16 cellular contexts compared by ENCODE assay signal in the genomic region with DNA sequence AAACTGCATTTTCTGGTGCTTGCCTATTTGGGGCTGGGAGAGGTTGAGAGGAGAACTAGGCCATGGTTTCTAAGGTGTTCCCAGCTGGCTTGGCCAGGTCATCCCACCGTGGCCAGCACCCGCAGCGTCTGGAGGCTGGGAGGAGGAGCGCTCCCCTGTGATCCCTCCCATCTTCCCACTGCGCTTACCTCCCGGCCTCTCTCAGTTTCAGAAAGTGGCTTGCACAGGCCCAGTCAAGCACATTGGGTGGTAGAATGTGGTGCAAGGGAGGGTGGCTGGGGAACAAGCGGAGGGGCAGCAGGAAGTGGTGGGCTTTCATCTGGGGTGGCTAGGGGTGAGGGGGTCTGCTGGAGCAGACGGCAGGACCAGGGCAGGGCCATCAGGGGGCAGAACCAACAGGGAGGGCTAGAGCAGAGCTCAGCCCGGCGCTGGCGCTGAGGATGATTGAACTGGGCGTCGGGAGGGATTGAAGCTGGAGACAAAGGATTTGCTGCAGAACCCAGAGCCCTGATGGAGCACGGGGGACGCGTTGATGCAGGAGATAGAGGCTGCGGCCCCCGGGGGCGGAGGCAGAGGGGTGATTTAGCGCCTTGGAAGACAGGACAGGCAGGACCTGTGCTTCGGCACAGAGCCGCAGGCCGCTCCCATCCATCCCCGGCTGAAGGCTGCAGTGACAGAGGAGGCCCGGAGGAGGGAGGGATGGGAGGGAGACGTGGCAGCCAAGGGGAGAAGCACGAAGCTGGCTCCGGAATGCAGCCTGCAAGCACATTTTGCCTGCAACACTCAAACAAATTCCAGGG.
DNase-seq lines count a peak whose midpoint lies in the region; ATAC-seq and TF ChIP-seq lines count a peak whose summit lies in the region.
"Had no signal": no experiment of that assay in that cellular context is flagged by ENCODE, and none has a peak within 500 bp of the region (broad histone marks: within the 10 kb centered on the region; RNA-seq: fewer than 3 reads in every experiment).

No MANE protein-coding gene starts in this region.

- H3K9me3 ChIP-seq in left lung: no peaks in the 10 kb centered on the region
- H3K9me3 ChIP-seq in suprapubic skin: no peaks in the 10 kb centered on the region
- H3K9me3 ChIP-seq: heart left ventricle, thyroid gland had no signal

- no peaks in the 10 kb centered on the region for H3K27me3 ChIP-seq in dorsolateral prefrontal cortex
- H3K27me3 ChIP-seq in left lung: peaks cover 0 to 49% of the 10 kb centered on the region in 2 donors
- peaks cover 5% of the 10 kb centered on the region for H3K27me3 ChIP-seq in suprapubic skin
- H3K27me3 ChIP-seq: thyroid gland had no signal

- no peaks in the 10 kb centered on the region for H3K4me1 Mint-ChIP-seq in activated CD8-positive, alpha-beta memory T cell treated with anti-CD3 and anti-CD28 coated beads, Interleukin-2, amount 10 ng/mL, durations not matched to agents 7 days and 5 days
- no peaks in the 10 kb centered on the region for H3K4me1 Mint-ChIP-seq in progenitor cell of endocrine pancreas (ENCODE audit: low read depth)

- CTCF ChIA-PET in activated CD8-positive, alpha-beta memory T cell treated with anti-CD3 and anti-CD28 coated beads, Interleukin-2, amount 10 ng/mL, durations not matched to agents 7 days and 5 days (lab: Charles Lee): no interaction called here

- 47% methylated on average over 27 of the region's 28 CpGs for WGBS in suprapubic skin

- H3K27me3 Mint-ChIP-seq in activated CD8-positive, alpha-beta memory T cell treated with anti-CD3 and anti-CD28 coated beads, Interleukin-2, amount 10 ng/mL, durations not matched to agents 7 days and 5 days: peaks cover 24% of the 10 kb centered on the region
- H3K27me3 Mint-ChIP-seq in progenitor cell of endocrine pancreas: peaks cover 49% of the 10 kb centered on the region

- H3K4me1 ChIP-seq in left lung: no peaks in the 10 kb centered on the region
- peaks cover 23% of the 10 kb centered on the region for H3K4me1 ChIP-seq in suprapubic skin
- H3K4me1 ChIP-seq: heart left ventricle had no signal

- TF ChIP-seq EP300 in suprapubic skin (IDR thresholded peaks at IDR 0.05): no peak

- H3K36me3 ChIP-seq in left lung: no peaks in the 10 kb centered on the region
- H3K36me3 ChIP-seq in suprapubic skin: no peaks in the 10 kb centered on the region
- H3K36me3 ChIP-seq: heart left ventricle, thyroid gland had no signal

- H3K9me3 Mint-ChIP-seq in activated CD8-positive, alpha-beta memory T cell treated with anti-CD3 and anti-CD28 coated beads, Interleukin-2, amount 10 ng/mL, durations not matched to agents 7 days and 5 days (ENCODE audit: low read depth): no peaks in the 10 kb centered on the region
- H3K9me3 Mint-ChIP-seq in progenitor cell of endocrine pancreas (ENCODE audit: low read depth): no peaks in the 10 kb centered on the region
- H3K9me3 Mint-ChIP-seq: activated CD8-positive, alpha-beta T cell treated with anti-CD3 and anti-CD28 coated beads for 36 hours had no signal

- H3K4me3 ChIP-seq in dorsolateral prefrontal cortex: peak overlapping the region in 2 of 59 donors; percentile 7 to 10
- no peak overlapping the region for H3K4me3 ChIP-seq in left lung
- no peak overlapping the region for H3K4me3 ChIP-seq in suprapubic skin
- H3K4me3 ChIP-seq: heart left ventricle, skin epidermis, thyroid gland had no signal

- DNase-seq in activated CD8-positive, alpha-beta memory T cell treated with anti-CD3 and anti-CD28 coated beads for 24 hours: peak; percentile 32
- DNase-seq in activated CD8-positive, alpha-beta memory T cell treated with anti-CD3 and anti-CD28 coated beads, Interleukin-2, amount 10 ng/mL, durations not matched to agents 7 days and 5 days: no peak
- DNase-seq in dorsolateral prefrontal cortex (peak in 8 of 10 donors; percentile 31 to 74 (median 64)), left lung (no peak), suprapubic skin (ENCODE audit: low spot score in 2 of 2) (peak; percentile 43 to 65), NCI-H1436 treated with DMSO at 0.1 percent for 48 hours (lab: John Stamatoyannopoulos, UW) (no peak), MV-4-11 (lab: John Stamatoyannopoulos, UW) (no peak), progenitor cell of endocrine pancreas (ENCODE audit: low spot score, unreplicated experiment) (no peak)
- DNase-seq: 8988T; activated CD8-positive, alpha-beta T cell treated with anti-CD3 and anti-CD28 coated beads for 36 hours; activated naive CD4-positive, alpha-beta T cell treated with Interleukin-2 at 50 U/mL for 16 hours; DMS53; heart left ventricle; MM.1S; thyroid gland had no signal

- no peak for ATAC-seq in activated CD8-positive, alpha-beta memory T cell treated with anti-CD3 and anti-CD28 coated beads, Interleukin-2, amount 10 ng/mL, durations not matched to agents 7 days and 5 days
- ATAC-seq in left lung: peak; percentile 45
- ATAC-seq: activated CD8-positive, alpha-beta T cell treated with anti-CD3 and anti-CD28 coated beads for 36 hours had no signal

- H3K4me3 Mint-ChIP-seq in activated CD8-positive, alpha-beta memory T cell treated with anti-CD3 and anti-CD28 coated beads, Interleukin-2, amount 10 ng/mL, durations not matched to agents 7 days and 5 days: no peak overlapping the region
- no peak overlapping the region for H3K4me3 Mint-ChIP-seq in progenitor cell of endocrine pancreas (ENCODE audit: low read depth)
- H3K4me3 Mint-ChIP-seq: activated CD8-positive, alpha-beta T cell treated with anti-CD3 and anti-CD28 coated beads for 36 hours had no signal

- H3K27ac Mint-ChIP-seq in activated CD8-positive, alpha-beta memory T cell treated with anti-CD3 and anti-CD28 coated beads, Interleukin-2, amount 10 ng/mL, durations not matched to agents 7 days and 5 days: no peak overlapping the region
- no peak overlapping the region for H3K27ac Mint-ChIP-seq in progenitor cell of endocrine pancreas
- H3K27ac Mint-ChIP-seq: activated CD8-positive, alpha-beta T cell treated with anti-CD3 and anti-CD28 coated beads for 36 hours had no signal

- intact Hi-C loops in dorsolateral prefrontal cortex (cut with DNase I): no loop called here
- intact Hi-C loops in left lung (cut with DNase I): no loop called here

- no peak for TF ChIP-seq POLR2A in suprapubic skin (IDR thresholded peaks at IDR 0.05)

- TF ChIP-seq CTCF in dorsolateral prefrontal cortex (IDR thresholded peaks at IDR 0.05 in 54 of 56, conservative IDR thresholded peaks at IDR 0.05 in 2 of 56; ENCODE audit: low read depth in 1 of 56, partially characterized antibody in 56 of 56) (peak in 36 of 56 donors; percentile 9 to 47 (median 25)), left lung (IDR thresholded peaks at IDR 0.05) (no peak), suprapubic skin (IDR thresholded peaks at IDR 0.05) (no peak), progenitor cell of endocrine pancreas (IDR thresholded peaks at IDR 0.05; ENCODE audit: unreplicated experiment) (no peak)

- no peaks in the 10 kb centered on the region for H3K36me3 Mint-ChIP-seq in activated CD8-positive, alpha-beta memory T cell treated with anti-CD3 and anti-CD28 coated beads, Interleukin-2, amount 10 ng/mL, durations not matched to agents 7 days and 5 days
- no peaks in the 10 kb centered on the region for H3K36me3 Mint-ChIP-seq in progenitor cell of endocrine pancreas (ENCODE audit: insufficient read depth)

- H3K27ac ChIP-seq in dorsolateral prefrontal cortex: peak overlapping the region in 40 of 59 donors; percentile 4 to 79 (median 58)
- H3K27ac ChIP-seq in left lung: no peak overlapping the region
- no peak overlapping the region for H3K27ac ChIP-seq in suprapubic skin
- H3K27ac ChIP-seq: heart left ventricle, thyroid gland had no signal

Comparison
In these comparisons a context has a peak if more than half of its experiments do, and no peak if none do; other contexts are left out.
1. DNase-seq: peak in activated CD8-positive, alpha-beta memory T cell treated with anti-CD3 and anti-CD28 coated beads for 24 hours (single experiment), dorsolateral prefrontal cortex (8 of 10) and suprapubic skin (2 of 2); none in activated CD8-positive, alpha-beta memory T cell treated with anti-CD3 and anti-CD28 coated beads, Interleukin-2, amount 10 ng/mL, durations not matched to agents 7 days and 5 days (single experiment), left lung (0 of 2), NCI-H1436 treated with DMSO at 0.1 percent for 48 hours (single experiment), MV-4-11 (single experiment) and progenitor cell of endocrine pancreas (single experiment).
2. H3K27ac ChIP-seq: peak in dorsolateral prefrontal cortex (40 of 59); none in left lung (0 of 2) and suprapubic skin (single experiment).
3. CTCF ChIP-seq: peak in dorsolateral prefrontal cortex (36 of 56); none in left lung (0 of 2), suprapubic skin (0 of 2) and progenitor cell of endocrine pancreas (single experiment).